Comparison of ENCODE assay signal across 19 cellular contexts in genomic region chr11:33643167-33643817, GRCh38. TPM values are rescaled to one million over a fixed set of nuclear protein-coding genes. Genes with fewer than 3 reads are reported as not detected.
DNase-seq lines count a peak whose midpoint lies in the region; ATAC-seq and TF ChIP-seq lines count a peak whose summit lies in the region.
"Had no signal": no experiment of that assay in that cellular context is flagged by ENCODE, and none has a peak within 500 bp of the region (broad histone marks: within the 10 kb centered on the region; RNA-seq: fewer than 3 reads in every experiment).

No MANE protein-coding gene starts in this region.

- H3K9me3 ChIP-seq in HCT116 (ENCODE audit: control insufficient read depth in 1 of 2, insufficient read depth in 1 of 2, low read depth in 1 of 2, low read length in 2 of 2), result no peaks in the 10 kb centered on the region
- no peaks in the 10 kb centered on the region for H3K9me3 ChIP-seq in Panc1 (ENCODE audit: control insufficient read depth, insufficient read depth, low read depth, low read length)
- H3K9me3 ChIP-seq: SJSA1 had no signal

- no peaks in the 10 kb centered on the region for H3K4me1 Mint-ChIP-seq in natural killer cell treated with Interleukin-12 subunit alpha and Interleukin-12 subunit beta and Interleukin-15 and Interleukin-18, amount 100 ng/mL, for 72 hours (ENCODE audit: low read depth in 2 of 2)

- H3K79me2 ChIP-seq in HCT116 (ENCODE audit: insufficient read depth, low read length), result no peaks in the 10 kb centered on the region

- in situ Hi-C loops in Panc1 (cut with HindIII; ENCODE audit: low pct_unique_long_range_greater_than_20kb, low sequenced_read_pairs), result no loop called here

- CTCF ChIA-PET in HCT116 (lab: Charles Lee) (no interaction called here), Panc1 (lab: Charles Lee) (no interaction called here), GM10248 (lab: Yijun Ruan, JAX) (interaction anchor here (0.9 kb wide), 1 partner anchor 207 kb away, joined by 3 read pairs; no protein-coding TSS in a partner anchor)

- no peak overlapping the region for H3K9ac ChIP-seq in HCT116 (ENCODE audit: low read length)
- H3K9ac ChIP-seq: GM23248 had no signal

- no peak for DNase-seq in HCT116 (ENCODE audit: low read depth, low spot score)
- no peak for DNase-seq in Panc1 (ENCODE audit: low read depth, low spot score)
- peak; percentile 25 for DNase-seq in renal cortical epithelial cell (ENCODE audit: low read depth)
- DNase-seq in anterior cingulate cortex (lab: John Stamatoyannopoulos, UW), result no peak
- no peak for DNase-seq in natural killer cell treated with Interleukin-12 subunit alpha and Interleukin-12 subunit beta and Interleukin-15 and Interleukin-18, amount 100 ng/mL, for 72 hours (ENCODE audit: low spot score)
- DNase-seq in GM10248 (ENCODE audit: extremely low spot score), result no peak
- DNase-seq: AML-193, DMS79 treated with DMSO at 0.1 percent for 48 hours, GM23248, MV-4-11, NCI-H1417, NCI-H187, NCI-H226, NCI-H524 had no signal

- TF ChIP-seq RAD21 in HCT116 (IDR thresholded peaks at IDR 0.05; ENCODE audit: low read depth), result no peak

- H3K9me3 Mint-ChIP-seq in natural killer cell treated with Interleukin-12 subunit alpha and Interleukin-12 subunit beta and Interleukin-15 and Interleukin-18, amount 100 ng/mL, for 72 hours, result peaks cover 3% of the 10 kb centered on the region

- no peak for TF ChIP-seq CTCF in HCT116 (IDR thresholded peaks at IDR 0.05 in 2 of 3, conservative IDR thresholded peaks at IDR 0.05 in 1 of 3; ENCODE audit: borderline replicate concordance in 1 of 3, insufficient read depth in 1 of 3, low read depth in 2 of 3, low read length in 2 of 3)
- no peak for TF ChIP-seq CTCF in Panc1 (IDR thresholded peaks at IDR 0.05)
- no peak for TF ChIP-seq CTCF in GM10248 (IDR thresholded peaks at IDR 0.05; ENCODE audit: control extremely low read depth, extremely low read depth, low read depth, missing control alignments)

- POLR2A ChIA-PET in HCT116 (lab: Charles Lee) (no interaction called here), Panc1 (lab: Charles Lee) (no interaction called here), GM10248 (lab: Yijun Ruan, JAX) (no interaction called here)

- no peak overlapping the region for H3K4me3 ChIP-seq in HCT116 (replicated peaks in 1 of 2; ENCODE audit: low read depth in 1 of 2, low read length in 2 of 2)
- H3K4me3 ChIP-seq in Panc1 (ENCODE audit: low read depth in 2 of 2, low read length in 2 of 2), result no peak overlapping the region
- H3K4me3 ChIP-seq: GM23248, K562, SJSA1 had no signal

- no peaks in the 10 kb centered on the region for H3K27me3 ChIP-seq in HCT116 (ENCODE audit: insufficient read depth, low read length)
- H3K27me3 ChIP-seq in Panc1 (ENCODE audit: control insufficient read depth, insufficient read depth, low read length), result no peaks in the 10 kb centered on the region
- H3K27me3 ChIP-seq: SJSA1 had no signal

- BruUV-seq in HCT116 (replicated peaks; lab: Mats Ljungman, UMichigan), result no TSS peak
- BruUV-seq in Panc1 (replicated peaks; lab: Mats Ljungman, UMichigan), result no TSS peak

- no peak overlapping the region for H3K4me3 Mint-ChIP-seq in natural killer cell treated with Interleukin-12 subunit alpha and Interleukin-12 subunit beta and Interleukin-15 and Interleukin-18, amount 100 ng/mL, for 72 hours

- H3K36me3 Mint-ChIP-seq in natural killer cell treated with Interleukin-12 subunit alpha and Interleukin-12 subunit beta and Interleukin-15 and Interleukin-18, amount 100 ng/mL, for 72 hours, result no peaks in the 10 kb centered on the region

- intact Hi-C loops in HCT116 (cut with micrococcal nuclease) (no loop called here), Panc1 (cut with micrococcal nuclease; ENCODE audit: unreplicated experiment) (no loop called here)

- no peaks in the 10 kb centered on the region for H4K20me1 ChIP-seq in HCT116 (ENCODE audit: insufficient read depth)

- no peak overlapping the region for H2AFZ ChIP-seq in HCT116 (ENCODE audit: low read depth, low read length, poor library complexity, severe bottlenecking)
- H2AFZ ChIP-seq: GM23248 had no signal

- ATAC-seq in HCT116, result 0 out of 2 replicates have a peak, but pooled peaks have one; percentile 23
- ATAC-seq in Panc1, result 0 out of 2 replicates have a peak, but pooled peaks have one; percentile 53
- ATAC-seq in esophagus mucosa, result peak; percentile 27
- ATAC-seq in natural killer cell treated with Interleukin-12 subunit alpha and Interleukin-12 subunit beta and Interleukin-15 and Interleukin-18, amount 100 ng/mL, for 72 hours, result no peak
- ATAC-seq in GM21367 (IDR thresholded peaks at IDR 0.05; ENCODE audit: unreplicated experiment), result no peak
- ATAC-seq: K562 had no signal

- peaks cover 15 to 23% of the 10 kb centered on the region in 2 donors for H3K27me3 Mint-ChIP-seq in natural killer cell treated with Interleukin-12 subunit alpha and Interleukin-12 subunit beta and Interleukin-15 and Interleukin-18, amount 100 ng/mL, for 72 hours

- H3K27ac Mint-ChIP-seq in natural killer cell treated with Interleukin-12 subunit alpha and Interleukin-12 subunit beta and Interleukin-15 and Interleukin-18, amount 100 ng/mL, for 72 hours, result no peak overlapping the region

- RAD21 ChIA-PET in HCT116 (lab: Charles Lee; ENCODE audit: low non-redundant PET in 1 of 2, low total read pairs in 2 of 2, uncharacterized antibody in 2 of 2, unreplicated experiment in 2 of 2), result interaction anchor here in 1 of 2 experiments (1.1 kb wide), 1 partner anchor 10 kb away, joined by 5 read pairs; no protein-coding TSS in a partner anchor

- no peaks in the 10 kb centered on the region for H3K36me3 ChIP-seq in HCT116 (ENCODE audit: control insufficient read depth in 1 of 2, insufficient read depth in 2 of 2, low read length in 2 of 2)
- H3K36me3 ChIP-seq in Panc1 (ENCODE audit: control insufficient read depth, insufficient read depth, low read length), result no peaks in the 10 kb centered on the region
- H3K36me3 ChIP-seq: SJSA1 had no signal

- H3K27ac ChIP-seq in HCT116 (ENCODE audit: low read depth, low read length) (no peak overlapping the region), Panc1 (ENCODE audit: low read length) (no peak overlapping the region)
- H3K27ac ChIP-seq: C4-2B, GM23248, SJSA1 had no signal

- H3K4me2 ChIP-seq in HCT116 (ENCODE audit: low read length), result peak overlapping the region; percentile 34

- H3K9me2 ChIP-seq in HCT116 (ENCODE audit: insufficient read depth), result no peaks in the 10 kb centered on the region

- no peak for TF ChIP-seq POLR2A in HCT116 (IDR thresholded peaks at IDR 0.05; ENCODE audit: borderline replicate concordance, extremely low read depth, insufficient read depth, insufficient read length)

- H3K4me1 ChIP-seq in HCT116 (ENCODE audit: control insufficient read depth in 1 of 2, insufficient read depth in 2 of 2, low read length in 2 of 2), result peaks cover 0 to 32% of the 10 kb centered on the region in 2 experiments; a peak in 2 of 4 replicates
- no peaks in the 10 kb centered on the region; the same call in 1 of the 2 replicates for H3K4me1 ChIP-seq in Panc1 (ENCODE audit: control insufficient read depth, insufficient read depth, low read length)
- H3K4me1 ChIP-seq: SJSA1 had no signal

TF ChIP-seq in HCT116, 20 proteins besides CTCF, POLR2A, EP300 and RAD21 (continues in another document):
- TF ChIP-seq YY1 (IDR thresholded peaks at IDR 0.05; ENCODE audit: extremely low read depth, insufficient replicate concordance, low read depth, low read length), result no peak
- TF ChIP-seq ZNF274 (IDR thresholded peaks at IDR 0.05; ENCODE audit: low read depth, low read length), result no peak
- no peak for TF ChIP-seq POLR2AphosphoS5 (IDR thresholded peaks at IDR 0.05; ENCODE audit: low read depth, low read length)
- no peak for TF ChIP-seq TCF7L2 (IDR thresholded peaks at IDR 0.05; ENCODE audit: borderline replicate concordance, extremely low read depth, insufficient read depth, insufficient read length)
- no peak for TF ChIP-seq EGR1 (IDR thresholded peaks at IDR 0.05; ENCODE audit: low read depth)
- no peak for TF ChIP-seq FOSL1 (IDR thresholded peaks at IDR 0.05; ENCODE audit: low read depth)
- TF ChIP-seq ELF1 (IDR thresholded peaks at IDR 0.05; ENCODE audit: borderline replicate concordance, low read depth), result no peak
- TF ChIP-seq JUND (IDR thresholded peaks at IDR 0.05), result no peak
- no peak for TF ChIP-seq CBX3 (IDR thresholded peaks at IDR 0.05; ENCODE audit: low read depth)
- no peak for TF ChIP-seq SP1 (IDR thresholded peaks at IDR 0.05; ENCODE audit: low read depth)
- no peak for TF ChIP-seq SIN3A (IDR thresholded peaks at IDR 0.05; ENCODE audit: low read depth)
- TF ChIP-seq ZBTB33 (IDR thresholded peaks at IDR 0.05; ENCODE audit: extremely low read depth, insufficient replicate concordance, low read length), result no peak
- TF ChIP-seq CEBPB (IDR thresholded peaks at IDR 0.05; ENCODE audit: low read depth), result no peak
- TF ChIP-seq MAX (IDR thresholded peaks at IDR 0.05), result no peak
- no peak for TF ChIP-seq ATF3 (IDR thresholded peaks at IDR 0.05)

RNA-seq across cellular contexts. Expression of gene C11orf91, which starts 57.3 kb away (rescaled TPM):
- total RNA-seq in HCT116 (2021; ENCODE audit: unreplicated experiment), result 0.54 TPM
- 0.09 and 0.21 TPM in 2 replicates for polyA plus RNA-seq in HCT116 (2012)
- 1.3 TPM for total RNA-seq in Panc1 (2021; ENCODE audit: unreplicated experiment)
- polyA plus RNA-seq in Panc1 (2012; ENCODE audit: insufficient read length), result not detected
- total RNA-seq in esophagus mucosa, result 1.1 TPM
- total RNA-seq in renal cortical epithelial cell, result not detected in 2 replicates
- not detected for total RNA-seq in natural killer cell treated with Interleukin-12 subunit alpha and Interleukin-12 subunit beta and Interleukin-15 and Interleukin-18, amount 100 ng/mL, for 72 hours
- total RNA-seq: GM23248, K562, SJSA1 had no signal
- polyA plus RNA-seq: GM23248, K562 had no signal

Comparison
In these comparisons a context has a peak if more than half of its experiments do, and no peak if none do; other contexts are left out.
1. ATAC-seq: peak in HCT116 (single experiment), Panc1 (single experiment) and esophagus mucosa (single experiment); none in natural killer cell treated with Interleukin-12 subunit alpha and Interleukin-12 subunit beta and Interleukin-15 and Interleukin-18, amount 100 ng/mL, for 72 hours (0 of 2) and GM21367 (single experiment).